ENCODE assay signal across 8 cellular contexts in the genomic region with DNA sequence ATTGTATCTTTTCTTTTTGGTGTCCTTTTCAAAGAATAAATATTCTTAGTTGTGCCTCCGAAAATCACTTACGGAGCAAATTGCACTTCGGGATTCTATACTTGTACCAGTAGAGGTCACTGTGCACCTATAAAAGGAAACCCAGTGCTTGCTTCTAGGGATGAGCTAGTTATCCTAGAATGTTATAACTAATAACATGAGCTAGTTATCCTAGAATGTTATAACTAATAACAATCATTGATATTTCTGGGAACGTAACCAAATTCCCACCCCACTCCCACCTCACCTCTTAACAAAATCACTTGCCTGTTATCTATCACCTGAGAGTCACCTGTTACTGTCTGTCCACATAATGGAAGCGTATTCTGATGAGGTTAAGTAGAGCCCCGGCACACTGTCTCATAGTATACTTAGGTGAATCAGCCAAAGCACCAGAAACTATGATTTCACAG.
DNase-seq lines count a peak whose midpoint lies in the region; ATAC-seq and TF ChIP-seq lines count a peak whose summit lies in the region.

No MANE protein-coding gene starts in this region.

- H3K36me3 ChIP-seq in adrenal gland (replicated peaks in 1 of 2): no peaks in the 10 kb centered on the region
- no peaks in the 10 kb centered on the region for H3K36me3 ChIP-seq in tibial artery

- ATAC-seq in Right ventricle myocardium superior (ENCODE audit: poor library complexity): peak; percentile 55
- no peak for ATAC-seq in HG03565 (IDR thresholded peaks at IDR 0.05; ENCODE audit: unreplicated experiment)

- intact Hi-C loops in Right ventricle myocardium superior (cut with DNase I) (loop anchor here (2.0 kb wide), 1 partner anchor 307 kb away; no protein-coding TSS in a partner anchor), cardiac septum (cut with DNase I) (loop anchor here (5.0 kb wide), 1 partner anchor 309 kb away; no protein-coding TSS in a partner anchor), adrenal gland (cut with DNase I) (loop anchor here in 1 of 2 donors (10.0 kb wide), 1 partner anchor 307 kb away; no protein-coding TSS in a partner anchor), tibial artery (cut with DNase I; ENCODE audit: low total_unique reads) (no loop called here)

- DNase-seq in Right ventricle myocardium superior (no peak), cardiac septum (ENCODE audit: low spot score) (no peak), NCI-H1417 treated with DMSO at 0.1 percent for 48 hours (lab: John Stamatoyannopoulos, UW) (peak; percentile 11), adrenal gland (no peak), iPS-NIHi7 (ENCODE audit: extremely low spot score) (peak; percentile 45), tibial artery (no peak), COLO668 (lab: John Stamatoyannopoulos, UW; ENCODE audit: unreplicated experiment) (no peak)

- peak; percentile 44 to 81 (median 67) for TF ChIP-seq CTCF in adrenal gland (IDR thresholded peaks at IDR 0.05)
- TF ChIP-seq CTCF in tibial artery (IDR thresholded peaks at IDR 0.05): peak; percentile 63 to 70

- WGBS in adrenal gland, 4 donors: 39 to 46% (median 42%) methylated on average over 6 of the region's 6 CpGs

- H3K9me3 ChIP-seq in adrenal gland (replicated peaks in 1 of 3) (no peaks in the 10 kb centered on the region), tibial artery (no peaks in the 10 kb centered on the region)

- no peak overlapping the region for H3K4me3 ChIP-seq in adrenal gland
- H3K4me3 ChIP-seq in tibial artery: no peak overlapping the region

- no peaks in the 10 kb centered on the region for H3K4me1 ChIP-seq in adrenal gland (replicated peaks in 1 of 2)
- peaks cover 0 to 16% (median 3%) of the 10 kb centered on the region in 4 donors for H3K4me1 ChIP-seq in tibial artery

- H3K27ac ChIP-seq in adrenal gland (no peak overlapping the region), tibial artery (no peak overlapping the region)

- H3K27me3 ChIP-seq in adrenal gland (no peaks in the 10 kb centered on the region), tibial artery (no peaks in the 10 kb centered on the region)

- TF ChIP-seq POLR2A in adrenal gland (IDR thresholded peaks at IDR 0.05): no peak

Comparison
In these comparisons a context has a peak if more than half of its experiments do, and no peak if none do; other contexts are left out.
1. DNase-seq: peak in NCI-H1417 treated with DMSO at 0.1 percent for 48 hours (single experiment) and iPS-NIHi7 (single experiment); none in Right ventricle myocardium superior (single experiment), cardiac septum (single experiment), adrenal gland (0 of 7), tibial artery (0 of 2) and COLO668 (single experiment).